Comparison of ENCODE assay signal across 8 cellular contexts in the genomic region with DNA sequence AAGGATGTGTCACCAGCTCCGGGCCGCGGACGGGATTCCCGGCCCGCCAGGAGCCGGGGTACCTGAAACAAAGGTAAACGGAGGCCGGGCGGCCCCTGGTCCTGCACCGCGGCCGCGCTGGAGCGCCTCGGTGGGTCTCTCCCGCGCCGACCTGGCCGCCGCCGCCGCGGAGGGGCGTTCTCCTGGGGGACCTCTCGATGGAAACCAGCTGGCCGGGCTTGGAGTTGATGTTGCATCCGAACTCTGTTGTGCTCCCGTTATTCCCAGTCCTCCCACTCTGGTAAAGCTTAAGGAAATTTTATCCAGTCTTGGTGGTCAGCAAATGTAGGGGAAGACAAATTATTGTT. TPM values are rescaled to one million over a fixed set of nuclear protein-coding genes. Genes with fewer than 3 reads are reported as not detected.
A peak's percentile ranks its signal among the peaks of the same experiment; 100 is the strongest.
DNase-seq lines count a peak whose midpoint lies in the region; ATAC-seq and TF ChIP-seq lines count a peak whose summit lies in the region.

No MANE protein-coding gene starts in this region.

- TF ChIP-seq POLR2A in breast epithelium (IDR thresholded peaks at IDR 0.05) (no peak), right lobe of liver (IDR thresholded peaks at IDR 0.05) (no peak)

- H3K4me3 ChIP-seq in Jurkat, Clone E6-1 (ENCODE audit: low read length) = peak overlapping the region; percentile 53
- H3K4me3 ChIP-seq in breast epithelium (peak overlapping the region; percentile 77 to 82 (median 81)), right lobe of liver (peak overlapping the region; percentile 69 to 80 (median 77)), tibial artery (peak overlapping the region; percentile 74 to 89)

- in situ Hi-C loops in KBM-7 (cut with MboI; ENCODE audit: low pct_unique_long_range_greater_than_20kb, low sequenced_read_pairs) = no loop called here

- DNase-seq in SHP77 (lab: John Stamatoyannopoulos, UW) (peak; percentile 0 to 25), SHP77 treated with DMSO at 0.1 percent for 48 hours (lab: John Stamatoyannopoulos, UW) (no peak), breast epithelium (ENCODE audit: low spot score in 2 of 2) (no peak), right lobe of liver (no peak), tibial artery (no peak), NOMO-1 treated with dmso at 0.1 percent for 144 hours (lab: John Stamatoyannopoulos, UW; ENCODE audit: unreplicated experiment) (no peak), KBM-7 (no peak)
- DNase-seq in Jurkat, Clone E6-1 (ENCODE audit: low read depth, low spot score) = no peak

- no peaks in the 10 kb centered on the region for H3K36me3 ChIP-seq in breast epithelium
- H3K36me3 ChIP-seq in right lobe of liver = no peaks in the 10 kb centered on the region
- H3K36me3 ChIP-seq in tibial artery = no peaks in the 10 kb centered on the region

- no peak for ATAC-seq in right lobe of liver

- WGBS in right lobe of liver (ENCODE audit: insufficient coverage, low coverage, low lambda C conversion rate, missing lambda C conversion rate) = 0% methylated on average over 11 of the region's 29 CpGs

- H3K27me3 ChIP-seq in breast epithelium (no peaks in the 10 kb centered on the region), right lobe of liver (no peaks in the 10 kb centered on the region), tibial artery (no peaks in the 10 kb centered on the region)

- TF ChIP-seq CTCF in breast epithelium (IDR thresholded peaks at IDR 0.05) (no peak), right lobe of liver (IDR thresholded peaks at IDR 0.05) (no peak), tibial artery (IDR thresholded peaks at IDR 0.05) (no peak)

- H3K4me1 ChIP-seq in breast epithelium (peaks cover 0 to 5% of the 10 kb centered on the region in 2 donors), right lobe of liver (peaks cover 0 to 21% (median 0%) of the 10 kb centered on the region in 4 donors), tibial artery (peaks cover 0 to 38% (median 14%) of the 10 kb centered on the region in 4 donors)

- H3K27ac ChIP-seq in breast epithelium (peak overlapping the region; percentile 92 to 96), right lobe of liver (peak overlapping the region; percentile 39 to 85 (median 47)), tibial artery (peak overlapping the region; percentile 93 to 98)

- intact Hi-C loops in breast epithelium (cut with DNase I; ENCODE audit: low total_unique reads) = no loop called here
- intact Hi-C loops in right lobe of liver (cut with DNase I) = no loop called here
- intact Hi-C loops in tibial artery (cut with DNase I; ENCODE audit: low total_unique reads) = loop anchor here (10.0 kb wide), 1 partner anchor 288 kb away; a partner anchor contains a TSS

- H3K9me3 ChIP-seq in breast epithelium (peaks cover under 1% of the 10 kb centered on the region in 2 donors), right lobe of liver (no peaks in the 10 kb centered on the region), tibial artery (no peaks in the 10 kb centered on the region)

RNA-seq across cellular contexts. Expression of a gene that starts 0.8 kb away (rescaled TPM):
- 0.63 TPM for polyA plus RNA-seq in Jurkat, Clone E6-1 (2012; ENCODE audit: insufficient read depth, insufficient read length)
- total RNA-seq in breast epithelium = 10 to 100 TPM; 10.4 to 43.6 (median 20.6) TPM
- total RNA-seq in right lobe of liver = 1 to 10 TPM; 1.0 to 3.2 (median 1.7) TPM

Comparison
In these comparisons a context has a peak if more than half of its experiments do, and no peak if none do; other contexts are left out.
1. DNase-seq: peak in SHP77 (2 of 2); none in SHP77 treated with DMSO at 0.1 percent for 48 hours (single experiment), Jurkat, Clone E6-1 (single experiment), breast epithelium (0 of 2), right lobe of liver (0 of 3), tibial artery (0 of 2), NOMO-1 treated with dmso at 0.1 percent for 144 hours (single experiment) and KBM-7 (single experiment).
2. Peak in every context shown above with its lines, with median percentiles within 50 percentile points of each other: H3K4me3 ChIP-seq and H3K27ac ChIP-seq.